In the genomic region with DNA sequence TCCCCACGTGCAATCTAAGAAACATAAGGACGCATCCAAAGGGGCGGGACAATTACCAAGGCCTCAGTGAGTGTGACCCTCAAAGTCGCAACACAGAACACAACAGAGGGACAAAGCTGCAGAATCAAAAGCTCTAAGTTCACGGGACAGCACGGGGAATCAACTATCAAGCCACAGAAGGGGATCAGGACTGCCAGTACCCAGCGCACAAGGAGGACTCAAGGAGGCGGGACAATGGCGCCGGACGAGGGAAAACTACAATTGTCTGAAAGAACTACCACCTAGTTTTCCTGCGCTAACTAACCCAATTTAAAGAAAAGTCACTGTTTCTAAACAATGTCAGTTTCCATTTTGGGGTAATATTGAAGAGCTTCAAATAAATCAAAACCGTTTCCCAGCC, we compare ENCODE assay signal across 8 cellular contexts. TPM values are rescaled to one million over a fixed set of nuclear protein-coding genes. Genes with fewer than 3 reads are reported as not detected.
DNase-seq lines count a peak whose midpoint lies in the region; ATAC-seq, FAIRE-seq and TF ChIP-seq lines count a peak whose summit lies in the region.

No MANE protein-coding gene starts in this region.

- peaks cover 27% of the 10 kb centered on the region for H3K27me3 Mint-ChIP-seq in WTC11 (ENCODE audit: low read depth)

- CTCF ChIA-PET in WTC11 (lab: Charles Lee): interaction anchor here (1.9 kb wide), 1 partner anchor 10 kb away, joined by 8 read pairs; no protein-coding TSS in a partner anchor

- TF ChIP-seq CTCF in WTC11 (IDR thresholded peaks at IDR 0.05): no peak
- TF ChIP-seq CTCF in fibroblast of the aortic adventitia (IDR thresholded peaks at IDR 0.05; ENCODE audit: insufficient read depth, low read length): no peak

- H3K4me1 Mint-ChIP-seq in WTC11: peaks cover 16% of the 10 kb centered on the region

- DNase-seq in WTC11 (ENCODE audit: low spot score) (no peak), fibroblast of the aortic adventitia (ENCODE audit: low read depth) (no peak), NCI-H2081 (lab: John Stamatoyannopoulos, UW) (no peak), urothelium cell line (ENCODE audit: low spot score) (no peak), GM03348 (ENCODE audit: low spot score) (no peak)

- no peak overlapping the region for H3K27ac Mint-ChIP-seq in WTC11

- POLR2A ChIA-PET in WTC11 (lab: Charles Lee): no interaction called here

- H3K36me3 Mint-ChIP-seq in WTC11: no peaks in the 10 kb centered on the region

- no peak for FAIRE-seq in urothelium cell line (lab: Jason Lieb, UNC)

- no peak for ATAC-seq in WTC11
- ATAC-seq in GM21576 (IDR thresholded peaks at IDR 0.05; ENCODE audit: unreplicated experiment): no peak

- H3K9me3 Mint-ChIP-seq in WTC11: no peaks in the 10 kb centered on the region

- H3K27ac ChIP-seq in skin epidermis: peak overlapping the region in 5 of 21 experiments; percentile 21 to 85 (median 78)

- H3K4me3 ChIP-seq in GM08714 (ENCODE audit: low read length) (peak overlapping the region; percentile 64; the same call in 1 of the 2 replicates), fibroblast of the aortic adventitia (ENCODE audit: low read depth, low read length) (peak overlapping the region; percentile 66), skin epidermis (peak overlapping the region in 4 of 7 experiments; percentile 51 to 67 (median 64))

- peak overlapping the region; percentile 73 for H3K4me3 Mint-ChIP-seq in WTC11

TF ChIP-seq in WTC11, 78 proteins besides CTCF, POLR2A, EP300 and RAD21:
- TF ChIP-seq, protein P1, sequence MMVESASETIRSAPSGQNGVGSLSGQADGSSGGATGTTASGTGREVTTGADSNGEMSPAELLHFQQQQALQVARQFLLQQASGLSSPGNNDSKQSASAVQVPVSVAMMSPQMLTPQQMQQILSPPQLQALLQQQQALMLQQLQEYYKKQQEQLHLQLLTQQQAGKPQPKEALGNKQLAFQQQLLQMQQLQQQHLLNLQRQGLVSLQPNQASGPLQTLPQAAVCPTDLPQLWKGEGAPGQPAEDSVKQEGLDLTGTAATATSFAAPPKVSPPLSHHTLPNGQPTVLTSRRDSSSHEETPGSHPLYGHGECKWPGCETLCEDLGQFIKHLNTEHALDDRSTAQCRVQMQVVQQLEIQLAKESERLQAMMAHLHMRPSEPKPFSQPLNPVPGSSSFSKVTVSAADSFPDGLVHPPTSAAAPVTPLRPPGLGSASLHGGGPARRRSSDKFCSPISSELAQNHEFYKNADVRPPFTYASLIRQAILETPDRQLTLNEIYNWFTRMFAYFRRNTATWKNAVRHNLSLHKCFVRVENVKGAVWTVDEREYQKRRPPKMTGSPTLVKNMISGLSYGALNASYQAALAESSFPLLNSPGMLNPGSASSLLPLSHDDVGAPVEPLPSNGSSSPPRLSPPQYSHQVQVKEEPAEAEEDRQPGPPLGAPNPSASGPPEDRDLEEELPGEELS (CRISPR knock-in tag; IDR thresholded peaks at IDR 0.05): no peak
- TF ChIP-seq, protein P2, sequence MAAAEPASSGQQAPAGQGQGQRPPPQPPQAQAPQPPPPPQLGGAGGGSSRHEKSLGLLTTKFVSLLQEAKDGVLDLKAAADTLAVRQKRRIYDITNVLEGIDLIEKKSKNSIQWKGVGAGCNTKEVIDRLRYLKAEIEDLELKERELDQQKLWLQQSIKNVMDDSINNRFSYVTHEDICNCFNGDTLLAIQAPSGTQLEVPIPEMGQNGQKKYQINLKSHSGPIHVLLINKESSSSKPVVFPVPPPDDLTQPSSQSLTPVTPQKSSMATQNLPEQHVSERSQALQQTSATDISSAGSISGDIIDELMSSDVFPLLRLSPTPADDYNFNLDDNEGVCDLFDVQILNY (CRISPR knock-in tag; IDR thresholded peaks at IDR 0.05): no peak
- TF ChIP-seq, protein P3, sequence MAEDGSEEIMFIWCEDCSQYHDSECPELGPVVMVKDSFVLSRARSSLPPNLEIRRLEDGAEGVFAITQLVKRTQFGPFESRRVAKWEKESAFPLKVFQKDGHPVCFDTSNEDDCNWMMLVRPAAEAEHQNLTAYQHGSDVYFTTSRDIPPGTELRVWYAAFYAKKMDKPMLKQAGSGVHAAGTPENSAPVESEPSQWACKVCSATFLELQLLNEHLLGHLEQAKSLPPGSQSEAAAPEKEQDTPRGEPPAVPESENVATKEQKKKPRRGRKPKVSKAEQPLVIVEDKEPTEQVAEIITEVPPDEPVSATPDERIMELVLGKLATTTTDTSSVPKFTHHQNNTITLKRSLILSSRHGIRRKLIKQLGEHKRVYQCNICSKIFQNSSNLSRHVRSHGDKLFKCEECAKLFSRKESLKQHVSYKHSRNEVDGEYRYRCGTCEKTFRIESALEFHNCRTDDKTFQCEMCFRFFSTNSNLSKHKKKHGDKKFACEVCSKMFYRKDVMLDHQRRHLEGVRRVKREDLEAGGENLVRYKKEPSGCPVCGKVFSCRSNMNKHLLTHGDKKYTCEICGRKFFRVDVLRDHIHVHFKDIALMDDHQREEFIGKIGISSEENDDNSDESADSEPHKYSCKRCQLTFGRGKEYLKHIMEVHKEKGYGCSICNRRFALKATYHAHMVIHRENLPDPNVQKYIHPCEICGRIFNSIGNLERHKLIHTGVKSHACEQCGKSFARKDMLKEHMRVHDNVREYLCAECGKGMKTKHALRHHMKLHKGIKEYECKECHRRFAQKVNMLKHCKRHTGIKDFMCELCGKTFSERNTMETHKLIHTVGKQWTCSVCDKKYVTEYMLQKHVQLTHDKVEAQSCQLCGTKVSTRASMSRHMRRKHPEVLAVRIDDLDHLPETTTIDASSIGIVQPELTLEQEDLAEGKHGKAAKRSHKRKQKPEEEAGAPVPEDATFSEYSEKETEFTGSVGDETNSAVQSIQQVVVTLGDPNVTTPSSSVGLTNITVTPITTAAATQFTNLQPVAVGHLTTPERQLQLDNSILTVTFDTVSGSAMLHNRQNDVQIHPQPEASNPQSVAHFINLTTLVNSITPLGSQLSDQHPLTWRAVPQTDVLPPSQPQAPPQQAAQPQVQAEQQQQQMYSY (CRISPR knock-in tag; IDR thresholded peaks at IDR 0.05): no peak
- TF ChIP-seq NFYB (CRISPR knock-in tag; conservative IDR thresholded peaks at IDR 0.05; ENCODE audit: low read depth) (no peak), CREB1 (CRISPR knock-in tag; IDR thresholded peaks at IDR 0.05) (no peak), TEAD4 (CRISPR knock-in tag; IDR thresholded peaks at IDR 0.05) (no peak), NFE2L1 (CRISPR knock-in tag; IDR thresholded peaks at IDR 0.05) (no peak), GRHL2 (CRISPR knock-in tag; IDR thresholded peaks at IDR 0.05; ENCODE audit: insufficient replicate concordance, severe bottlenecking) (no peak), FOXK1 (CRISPR knock-in tag; IDR thresholded peaks at IDR 0.05) (no peak)

RNA-seq across cellular contexts. Expression of a gene that starts 1.3 kb away (rescaled TPM):
- 2.9 to 5.2 TPM (median 5.1 TPM) in 3 replicates for total RNA-seq in WTC11 (2021)
- total RNA-seq in fibroblast of the aortic adventitia (ENCODE audit: low replicate concordance): 1.6 and 2.5 TPM in 2 replicates

RNA-seq across cellular contexts. Expression of a gene that starts 29.3 kb away (rescaled TPM):
- 36.4 to 40.2 TPM (median 36.9 TPM) in 3 replicates for total RNA-seq in WTC11 (2021)
- total RNA-seq in fibroblast of the aortic adventitia (ENCODE audit: low replicate concordance): 48.2 and 89.1 TPM in 2 replicates

RNA-seq across cellular contexts. Expression of a gene that starts 38.3 kb away (rescaled TPM):
- 44.2 to 54.9 TPM (median 48.7 TPM) in 3 replicates for total RNA-seq in WTC11 (2021)
- 16.6 and 25.6 TPM in 2 replicates for total RNA-seq in fibroblast of the aortic adventitia (ENCODE audit: low replicate concordance)

RNA-seq across cellular contexts. Expression of a gene that starts 38.5 kb away (rescaled TPM):
- total RNA-seq in WTC11 (2021) (161 to 207 TPM (median 165 TPM) in 3 replicates), fibroblast of the aortic adventitia (ENCODE audit: low replicate concordance) (3.2 and 23.9 TPM in 2 replicates)
